ENCODE assay signal across 1 cellular context in the genomic region with DNA sequence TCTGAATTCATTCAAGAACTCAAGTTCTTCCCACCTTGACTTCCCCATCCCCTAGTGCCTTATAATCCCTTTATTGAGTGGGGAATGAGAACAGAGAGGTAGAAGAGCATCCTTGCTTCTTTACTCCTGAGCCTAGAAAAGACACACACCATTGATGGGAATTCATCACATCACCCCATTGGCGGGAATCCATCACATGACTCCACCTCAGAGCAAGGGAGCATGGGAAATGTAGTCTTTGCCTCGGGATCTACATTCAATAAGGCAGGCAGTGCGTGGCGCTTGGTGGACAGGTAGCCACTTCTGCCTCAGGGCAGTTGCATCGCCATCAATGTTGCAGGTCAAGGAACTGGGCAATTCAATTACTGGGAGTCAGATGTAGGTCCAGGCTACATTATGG.
A peak's percentile ranks its signal among the peaks of the same experiment; 100 is the strongest.
TF ChIP-seq lines count a peak whose summit lies in the region.

No MANE protein-coding gene starts in this region.

TF ChIP-seq in H1, 55 proteins besides CTCF, POLR2A, EP300 and RAD21:
- TF ChIP-seq, protein P1, sequence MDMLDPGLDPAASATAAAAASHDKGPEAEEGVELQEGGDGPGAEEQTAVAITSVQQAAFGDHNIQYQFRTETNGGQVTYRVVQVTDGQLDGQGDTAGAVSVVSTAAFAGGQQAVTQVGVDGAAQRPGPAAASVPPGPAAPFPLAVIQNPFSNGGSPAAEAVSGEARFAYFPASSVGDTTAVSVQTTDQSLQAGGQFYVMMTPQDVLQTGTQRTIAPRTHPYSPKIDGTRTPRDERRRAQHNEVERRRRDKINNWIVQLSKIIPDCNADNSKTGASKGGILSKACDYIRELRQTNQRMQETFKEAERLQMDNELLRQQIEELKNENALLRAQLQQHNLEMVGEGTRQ (IDR thresholded peaks at IDR 0.05; ENCODE audit: low read length), result peak; percentile 82
- TF ChIP-seq SIX5 (IDR thresholded peaks at IDR 0.05; ENCODE audit: low read depth, low read length) (peak; percentile 66), TCF12 (IDR thresholded peaks at IDR 0.05; ENCODE audit: low read depth, low read length) (no peak), BRCA1 (IDR thresholded peaks at IDR 0.05; ENCODE audit: low read depth, low read length) (no peak), SP1 (IDR thresholded peaks at IDR 0.05; ENCODE audit: low read depth, low read length) (0 out of 2 replicates have a peak, but pooled peaks have one; percentile 13), JUND (IDR thresholded peaks at IDR 0.05; ENCODE audit: low read length) (no peak)
- TF ChIP-seq, protein P2, sequence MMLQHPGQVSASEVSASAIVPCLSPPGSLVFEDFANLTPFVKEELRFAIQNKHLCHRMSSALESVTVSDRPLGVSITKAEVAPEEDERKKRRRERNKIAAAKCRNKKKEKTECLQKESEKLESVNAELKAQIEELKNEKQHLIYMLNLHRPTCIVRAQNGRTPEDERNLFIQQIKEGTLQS (IDR thresholded peaks at IDR 0.05; ENCODE audit: insufficient read depth, low read depth, low read length), result peak; percentile 53; the same call in 1 of the 2 replicates
